31 cellular contexts compared by ENCODE assay signal in genomic region chr11:92955900-92956299, GRCh38. TPM values are rescaled to one million over a fixed set of nuclear protein-coding genes. Genes with fewer than 3 reads are reported as not detected.
A peak's percentile ranks its signal among the peaks of the same experiment; 100 is the strongest.
DNase-seq lines count a peak whose midpoint lies in the region; ATAC-seq, FAIRE-seq and TF ChIP-seq lines count a peak whose summit lies in the region.
"Had no signal": no experiment of that assay in that cellular context is flagged by ENCODE, and none has a peak within 500 bp of the region (broad histone marks: within the 10 kb centered on the region; RNA-seq: fewer than 3 reads in every experiment).

No MANE protein-coding gene starts in this region.

- no peak overlapping the region for H3K27ac Mint-ChIP-seq in MCF 10A (ENCODE audit: low read depth, unreplicated experiment)
- H3K27ac Mint-ChIP-seq in stimulated activated naive CD8-positive, alpha-beta T cell treated with anti-CD3 and anti-CD28 coated beads, Interleukin-15, amount 100 ng/mL, for 72 hours: peak overlapping the region in 1 of 2 donors; percentile 21
- H3K27ac Mint-ChIP-seq: CD14-positive monocyte, IgD-negative memory B cell, T-cell had no signal

- peaks cover 7% of the 10 kb centered on the region for H3K4me1 Mint-ChIP-seq in MCF 10A (ENCODE audit: insufficient read depth, unreplicated experiment)
- H3K4me1 Mint-ChIP-seq in stimulated activated naive CD8-positive, alpha-beta T cell treated with anti-CD3 and anti-CD28 coated beads, Interleukin-15, amount 100 ng/mL, for 72 hours: no peaks in the 10 kb centered on the region
- H3K4me1 Mint-ChIP-seq: CD14-positive monocyte, T-cell had no signal

- ATAC-seq in RWPE2 (ENCODE audit: low read depth): peak; percentile 91
- peak; percentile 75 for ATAC-seq in stimulated activated naive CD8-positive, alpha-beta T cell treated with anti-CD3 and anti-CD28 coated beads, Interleukin-15, amount 100 ng/mL, for 72 hours
- ATAC-seq in GM19023 (IDR thresholded peaks at IDR 0.05; ENCODE audit: unreplicated experiment): no peak
- ATAC-seq: T-cell had no signal

- H3K9me3 ChIP-seq in breast epithelium (no peaks in the 10 kb centered on the region), RWPE2 (ENCODE audit: severe bottlenecking) (no peaks in the 10 kb centered on the region)
- H3K9me3 ChIP-seq: BE2C had no signal

- CTCF ChIA-PET in MCF 10A (lab: Yijun Ruan, JAX): interaction anchor here (0.6 to 3.0 kb wide), 3 partner anchors 13 to 173 kb away, joined by 3 to 18 read pairs (median 3); no protein-coding TSS in a partner anchor

- no peaks in the 10 kb centered on the region for H3K4me1 ChIP-seq in breast epithelium
- H3K4me1 ChIP-seq in RWPE2 (ENCODE audit: insufficient read depth, poor library complexity, severe bottlenecking): peaks cover 5% of the 10 kb centered on the region
- H3K4me1 ChIP-seq: BE2C had no signal

- H3K27me3 ChIP-seq in breast epithelium: no peaks in the 10 kb centered on the region
- no peaks in the 10 kb centered on the region for H3K27me3 ChIP-seq in RWPE2 (ENCODE audit: insufficient read depth, poor library complexity, severe bottlenecking)
- H3K27me3 ChIP-seq: BE2C had no signal

- TF ChIP-seq POLR2A in breast epithelium (IDR thresholded peaks at IDR 0.05) (no peak), GM12891 (IDR thresholded peaks at IDR 0.05; ENCODE audit: low read depth, low read length) (no peak)

- H3K4me3 ChIP-seq in breast epithelium: no peak overlapping the region
- no peak overlapping the region for H3K4me3 ChIP-seq in RWPE2 (ENCODE audit: severe bottlenecking)
- no peak overlapping the region for H3K4me3 ChIP-seq in epithelial cell of esophagus (ENCODE audit: low read length)
- H3K4me3 ChIP-seq: PC-9 had no signal

- no peaks in the 10 kb centered on the region for H3K27me3 Mint-ChIP-seq in MCF 10A (ENCODE audit: insufficient read depth, unreplicated experiment)
- peaks cover 27% of the 10 kb centered on the region for H3K27me3 Mint-ChIP-seq in stimulated activated naive CD8-positive, alpha-beta T cell treated with anti-CD3 and anti-CD28 coated beads, Interleukin-15, amount 100 ng/mL, for 72 hours

- no peaks in the 10 kb centered on the region for H3K36me3 Mint-ChIP-seq in MCF 10A (ENCODE audit: insufficient read depth, unreplicated experiment)
- H3K36me3 Mint-ChIP-seq: CD14-positive monocyte, IgD-negative memory B cell, T-cell had no signal

- BruUV-seq in MCF 10A (replicated peaks; lab: Mats Ljungman, UMichigan): no TSS peak

- POLR2A ChIA-PET in MCF 10A (lab: Yijun Ruan, JAX): interaction anchor here (0.6 to 2.1 kb wide), 7 partner anchors 9 to 215 kb away, joined by 3 to 12 read pairs (median 3); no protein-coding TSS in a partner anchor

- peaks cover 2% of the 10 kb centered on the region for H3K9me3 Mint-ChIP-seq in MCF 10A (ENCODE audit: unreplicated experiment)
- H3K9me3 Mint-ChIP-seq in stimulated activated naive CD8-positive, alpha-beta T cell treated with anti-CD3 and anti-CD28 coated beads, Interleukin-15, amount 100 ng/mL, for 72 hours: peaks cover under 1 to 3% of the 10 kb centered on the region in 2 donors
- H3K9me3 Mint-ChIP-seq: IgD-negative memory B cell had no signal

- no peak overlapping the region for H3K4me3 Mint-ChIP-seq in MCF 10A (ENCODE audit: unreplicated experiment)
- H3K4me3 Mint-ChIP-seq in stimulated activated naive CD8-positive, alpha-beta T cell treated with anti-CD3 and anti-CD28 coated beads, Interleukin-15, amount 100 ng/mL, for 72 hours: no peak overlapping the region
- H3K4me3 Mint-ChIP-seq: CD14-positive monocyte, IgD-negative memory B cell, T-cell had no signal

- intact Hi-C loops in MCF 10A (cut with micrococcal nuclease): no loop called here
- intact Hi-C loops in breast epithelium (cut with DNase I; ENCODE audit: low total_unique reads): no loop called here

- no peak for FAIRE-seq in GM12891 (lab: Jason Lieb, UNC)
- FAIRE-seq: GM19239, H54 had no signal

- TF ChIP-seq CTCF in MCF 10A (IDR thresholded peaks at IDR 0.05; ENCODE audit: unreplicated experiment): no peak
- TF ChIP-seq CTCF in breast epithelium (IDR thresholded peaks at IDR 0.05): no peak
- TF ChIP-seq CTCF in RWPE2 (IDR thresholded peaks at IDR 0.05; ENCODE audit: poor library complexity, severe bottlenecking): no peak
- no peak for TF ChIP-seq CTCF in epithelial cell of esophagus (IDR thresholded peaks at IDR 0.05; ENCODE audit: insufficient read depth, low read depth, low read length, missing control alignments)

- H3K36me3 ChIP-seq in breast epithelium (no peaks in the 10 kb centered on the region), RWPE2 (ENCODE audit: low read depth) (no peaks in the 10 kb centered on the region)
- H3K36me3 ChIP-seq: BE2C had no signal

- peak; percentile 68 for DNase-seq in MCF 10A (ENCODE audit: unreplicated experiment)
- no peak for DNase-seq in breast epithelium (ENCODE audit: low spot score in 2 of 2)
- DNase-seq in RWPE2 (ENCODE audit: low spot score): no peak
- DNase-seq in epithelial cell of esophagus (ENCODE audit: low read depth): peak; percentile 90
- DNase-seq in stimulated activated naive CD8-positive, alpha-beta T cell treated with anti-CD3 and anti-CD28 coated beads, Interleukin-15, amount 100 ng/mL, for 72 hours: no peak
- no peak for DNase-seq in LoVo (ENCODE audit: low spot score)
- no peak for DNase-seq in GM12891 (ENCODE audit: insufficient read length, low spot score)
- DNase-seq: 8988T; ACHN; BE2C; Calu3; DMS79 treated with DMSO at 0.1 percent for 48 hours; GF-D8; NCI-H1105; NCI-H146; NCI-H1930; NCI-H446; NCI-H524 treated with DMSO at 0.1 percent for 48 hours; NCI-H774; NK-92 treated with Interleukin-12 subunit alpha and Interleukin-12 subunit beta, amount 100 ng/mL, for 24 hours; PC-9; SHP77; T-cell had no signal

- H3K27ac ChIP-seq in breast epithelium (no peak overlapping the region), RWPE2 (ENCODE audit: poor library complexity, severe bottlenecking) (no peak overlapping the region)
- H3K27ac ChIP-seq: KMS-11, PC-9 had no signal

TF ChIP-seq in GM12891, 5 proteins besides CTCF, POLR2A, EP300 and RAD21:
- no peak for TF ChIP-seq PAX5 (IDR thresholded peaks at IDR 0.05; ENCODE audit: insufficient read depth, low read length, severe bottlenecking)
- TF ChIP-seq TAF1 (IDR thresholded peaks at IDR 0.05; ENCODE audit: low read depth, low read length): no peak
- no peak for TF ChIP-seq SPI1 (IDR thresholded peaks at IDR 0.05; ENCODE audit: low read depth, low read length)
- no peak for TF ChIP-seq POU2F2 (IDR thresholded peaks at IDR 0.05; ENCODE audit: low read depth, low read length)
- no peak for TF ChIP-seq POLR2AphosphoS5 (IDR thresholded peaks at IDR 0.05; ENCODE audit: low read depth, low read length)

RNA-seq across cellular contexts. Expression of gene MTNR1B, which starts 13.6 kb away (rescaled TPM):
- total RNA-seq in MCF 10A (2022): not detected in 2 replicates
- not detected for total RNA-seq in breast epithelium
- polyA plus RNA-seq in GM12891 (2012; ENCODE audit: low read depth, missing spikeins): not detected
- total RNA-seq: Calu3, PC-9, RPMI7951, SK-MEL-5, T-cell had no signal
- polyA plus RNA-seq: CD14-positive monocyte, IgD-negative memory B cell had no signal

Comparison
In these comparisons a context has a peak if more than half of its experiments do, and no peak if none do; other contexts are left out.
1. DNase-seq: peak in MCF 10A (single experiment) and epithelial cell of esophagus (single experiment); none in breast epithelium (0 of 2), RWPE2 (single experiment), stimulated activated naive CD8-positive, alpha-beta T cell treated with anti-CD3 and anti-CD28 coated beads, Interleukin-15, amount 100 ng/mL, for 72 hours (0 of 2), LoVo (single experiment) and GM12891 (single experiment).